Comparison of ENCODE assay signal across 8 cellular contexts in the genomic region with DNA sequence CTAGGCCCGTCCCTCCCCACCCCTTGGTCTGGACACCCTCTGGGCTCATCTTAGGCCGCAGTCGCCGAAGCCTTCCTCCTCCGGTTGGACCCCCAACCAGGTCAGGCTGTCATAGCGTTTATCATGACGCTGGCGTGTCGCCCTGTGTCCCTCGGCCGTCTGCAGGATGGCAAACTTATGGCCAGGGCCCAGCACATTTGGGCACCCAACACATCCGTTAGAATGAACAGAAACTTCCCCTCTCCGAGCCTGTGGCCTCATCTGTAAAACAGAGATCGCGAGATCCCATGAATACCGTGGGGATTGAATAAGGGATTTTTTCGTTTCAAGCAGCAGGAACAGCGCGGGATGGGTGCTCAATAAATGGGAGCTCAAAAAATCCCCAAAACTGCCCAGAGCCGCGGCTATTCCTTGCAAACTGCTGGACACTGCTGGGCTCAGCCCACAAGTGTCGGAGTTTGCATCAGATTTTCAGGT. TPM values are rescaled to one million over a fixed set of nuclear protein-coding genes. Genes with fewer than 3 reads are reported as not detected.
A peak's percentile ranks its signal among the peaks of the same experiment; 100 is the strongest.
DNase-seq lines count a peak whose midpoint lies in the region; ATAC-seq and TF ChIP-seq lines count a peak whose summit lies in the region.

No MANE protein-coding gene starts in this region.

- intact Hi-C loops in ovary (cut with DNase I): no loop called here

- POLR2A ChIA-PET in activated CD4-positive, alpha-beta T cell treated with anti-CD3 and anti-CD28 coated beads, Interleukin-2, amount 10 ng/mL, durations not matched to agents 7 days and 5 days (lab: Charles Lee): interaction anchor here (0.6 kb wide), 1 partner anchor 667 kb away, joined by 3 read pairs; no protein-coding TSS in a partner anchor

- peak overlapping the region; percentile 88 for H3K27ac ChIP-seq in HUES64 (ENCODE audit: low read depth, low read length)
- H3K27ac ChIP-seq in ovary: peak overlapping the region; percentile 87 to 90

- no peaks in the 10 kb centered on the region for H3K27me3 ChIP-seq in HUES64 (ENCODE audit: insufficient read depth, low read length)
- no peaks in the 10 kb centered on the region for H3K27me3 ChIP-seq in ovary

- peak overlapping the region; percentile 92 for H3K9ac ChIP-seq in HUES64 (ENCODE audit: low read depth, low read length)

- ATAC-seq in GM21528 (IDR thresholded peaks at IDR 0.05; ENCODE audit: low FRiP score, unreplicated experiment): peak; percentile 38

- H3K36me3 ChIP-seq in HUES64 (ENCODE audit: insufficient read depth, low read length) (no peaks in the 10 kb centered on the region; the same call in 1 of the 2 replicates), ovary (no peaks in the 10 kb centered on the region)

- no peak for TF ChIP-seq EP300 in ovary (IDR thresholded peaks at IDR 0.05)

- peaks cover 17% of the 10 kb centered on the region for H3K36me3 Mint-ChIP-seq in T-helper 1 cell treated with Interleukin-12 subunit alpha and Interleukin-12 subunit beta and Interleukin-4 antibody, amounts not matched to agents 30 μg/mL and 1 μg/mL, for 36 hours (ENCODE audit: low read depth)
- peaks cover 11% of the 10 kb centered on the region for H3K36me3 Mint-ChIP-seq in activated CD4-positive, alpha-beta T cell treated with anti-CD3 and anti-CD28 coated beads, Interleukin-2, amount 10 ng/mL, durations not matched to agents 7 days and 5 days (ENCODE audit: low read depth)

- no peaks in the 10 kb centered on the region for H3K27me3 Mint-ChIP-seq in T-helper 1 cell treated with Interleukin-12 subunit alpha and Interleukin-12 subunit beta and Interleukin-4 antibody, amounts not matched to agents 30 μg/mL and 1 μg/mL, for 36 hours (ENCODE audit: low read depth)
- no peaks in the 10 kb centered on the region for H3K27me3 Mint-ChIP-seq in activated CD4-positive, alpha-beta T cell treated with anti-CD3 and anti-CD28 coated beads, Interleukin-2, amount 10 ng/mL, durations not matched to agents 7 days and 5 days

- no peak for TF ChIP-seq POLR2A in ovary (IDR thresholded peaks at IDR 0.05)

- H3K9me3 ChIP-seq in HUES64 (ENCODE audit: insufficient read depth, low read depth, low read length) (no peaks in the 10 kb centered on the region), ovary (no peaks in the 10 kb centered on the region)

- H3K27ac Mint-ChIP-seq in T-helper 1 cell treated with Interleukin-12 subunit alpha and Interleukin-12 subunit beta and Interleukin-4 antibody, amounts not matched to agents 30 μg/mL and 1 μg/mL, for 36 hours: peak overlapping the region; percentile 99
- peak overlapping the region; percentile 98 for H3K27ac Mint-ChIP-seq in activated CD4-positive, alpha-beta T cell treated with anti-CD3 and anti-CD28 coated beads, Interleukin-2, amount 10 ng/mL, durations not matched to agents 7 days and 5 days

- TF ChIP-seq CTCF in fibroblast of the aortic adventitia (IDR thresholded peaks at IDR 0.05; ENCODE audit: insufficient read depth, low read length): no peak
- TF ChIP-seq CTCF in ovary (IDR thresholded peaks at IDR 0.05): no peak

- DNase-seq in T-helper 1 cell: no peak
- no peak for DNase-seq in activated CD4-positive, alpha-beta T cell treated with anti-CD3 and anti-CD28 coated beads, Interleukin-2, amount 10 ng/mL, durations not matched to agents 7 days and 5 days
- peak; percentile 79 for DNase-seq in fibroblast of the aortic adventitia (ENCODE audit: low read depth)
- DNase-seq in ovary: peak in 4 of 5 donors; percentile 25 to 71 (median 59)
- DNase-seq in NCI-H524 treated with DMSO at 0.1 percent for 48 hours (lab: John Stamatoyannopoulos, UW): no peak

- peaks cover 29% of the 10 kb centered on the region for H3K4me1 Mint-ChIP-seq in T-helper 1 cell treated with Interleukin-12 subunit alpha and Interleukin-12 subunit beta and Interleukin-4 antibody, amounts not matched to agents 30 μg/mL and 1 μg/mL, for 36 hours (ENCODE audit: low read depth)
- H3K4me1 Mint-ChIP-seq in activated CD4-positive, alpha-beta T cell treated with anti-CD3 and anti-CD28 coated beads, Interleukin-2, amount 10 ng/mL, durations not matched to agents 7 days and 5 days: peaks cover 40% of the 10 kb centered on the region

- CTCF ChIA-PET in activated CD4-positive, alpha-beta T cell treated with anti-CD3 and anti-CD28 coated beads, Interleukin-2, amount 10 ng/mL, durations not matched to agents 7 days and 5 days (lab: Charles Lee): interaction anchor here (1.9 to 3.2 kb wide), 4 partner anchors 9 to 21 kb away, joined by 6 to 20 read pairs (median 8); no protein-coding TSS in a partner anchor

- H3K9me3 Mint-ChIP-seq in T-helper 1 cell treated with Interleukin-12 subunit alpha and Interleukin-12 subunit beta and Interleukin-4 antibody, amounts not matched to agents 30 μg/mL and 1 μg/mL, for 36 hours: no peaks in the 10 kb centered on the region
- H3K9me3 Mint-ChIP-seq in activated CD4-positive, alpha-beta T cell treated with anti-CD3 and anti-CD28 coated beads, Interleukin-2, amount 10 ng/mL, durations not matched to agents 7 days and 5 days: no peaks in the 10 kb centered on the region

- H3K4me3 ChIP-seq in HUES64 (ENCODE audit: low read length) (peak overlapping the region; percentile 97), fibroblast of the aortic adventitia (ENCODE audit: low read depth, low read length) (peak overlapping the region; percentile 95), ovary (peak overlapping the region; percentile 54)

- H3K4me1 ChIP-seq in HUES64 (ENCODE audit: insufficient read depth, low read length) (peaks cover 4% of the 10 kb centered on the region; the same call in 1 of the 2 replicates), ovary (ENCODE audit: insufficient read depth) (peaks cover 9% of the 10 kb centered on the region)

- peak overlapping the region; percentile 93 for H3K4me3 Mint-ChIP-seq in T-helper 1 cell treated with Interleukin-12 subunit alpha and Interleukin-12 subunit beta and Interleukin-4 antibody, amounts not matched to agents 30 μg/mL and 1 μg/mL, for 36 hours
- H3K4me3 Mint-ChIP-seq in activated CD4-positive, alpha-beta T cell treated with anti-CD3 and anti-CD28 coated beads, Interleukin-2, amount 10 ng/mL, durations not matched to agents 7 days and 5 days: peak overlapping the region; percentile 98

- WGBS in HUES64: 20% methylated on average over 22 of the region's 22 CpGs
- 1 to 2% (median 1%) methylated on average over 22 of the region's 22 CpGs for WGBS in ovary, 3 donors

RNA-seq across cellular contexts. Expression of a gene that starts 0.6 kb away (rescaled TPM):
- 16.0 TPM for polyA plus RNA-seq in HUES64 (2013, experiment 1 of 2)
- 10.6 TPM for polyA plus RNA-seq in HUES64 (2013, experiment 2 of 2)
- 10 to 100 TPM; 61.1 to 71.3 TPM for total RNA-seq in activated CD4-positive, alpha-beta T cell treated with anti-CD3 and anti-CD28 coated beads, Interleukin-2, amount 10 ng/mL, durations not matched to agents 7 days and 5 days
- 33.9 and 35.5 TPM in 2 replicates for total RNA-seq in fibroblast of the aortic adventitia (ENCODE audit: low replicate concordance)
- 10 to 100 TPM; 16.3 to 37.3 (median 23.1) TPM for total RNA-seq in ovary
- polyA plus RNA-seq in ovary: 10 to 100 TPM in 1 of 2 donors, 1 to 10 TPM in 1; 2.4 to 26.4 TPM

Comparison
In these comparisons a context has a peak if more than half of its experiments do, and no peak if none do; other contexts are left out.
1. DNase-seq: peak in fibroblast of the aortic adventitia (single experiment) and ovary (4 of 5); none in T-helper 1 cell (0 of 5), activated CD4-positive, alpha-beta T cell treated with anti-CD3 and anti-CD28 coated beads, Interleukin-2, amount 10 ng/mL, durations not matched to agents 7 days and 5 days (single experiment) and NCI-H524 treated with DMSO at 0.1 percent for 48 hours (single experiment).
2. Peak in every context shown above with its lines, with median percentiles within 50 percentile points of each other: H3K4me3 ChIP-seq.